28 cellular contexts compared by ENCODE assay signal in the genomic region with DNA sequence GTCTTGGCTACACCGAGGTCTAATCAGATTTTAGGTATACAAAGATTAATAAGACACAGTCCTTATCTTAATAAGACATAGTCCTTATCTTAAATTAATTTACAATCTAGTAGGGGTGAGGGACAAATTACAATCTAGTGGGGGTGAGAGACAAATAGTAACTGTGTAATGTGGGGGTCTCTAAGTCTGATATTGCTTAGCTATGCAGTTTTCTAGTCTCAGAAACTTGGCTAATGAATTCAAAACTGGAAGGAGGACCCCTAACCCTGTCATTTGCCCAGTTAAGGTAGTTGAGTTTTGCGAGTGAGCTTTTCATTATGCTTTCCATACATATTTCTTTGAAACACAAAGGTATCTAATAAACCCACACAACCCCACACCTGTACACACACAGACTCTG.
"Had no signal": no experiment of that assay in that cellular context is flagged by ENCODE, and none has a peak within 500 bp of the region (broad histone marks: within the 10 kb centered on the region; RNA-seq: fewer than 3 reads in every experiment).

No MANE protein-coding gene starts in this region.

- FAIRE-seq: endometrium, endothelial cell of umbilical vein, frontal cortex had no signal

- H3K27me3 ChIP-seq: colonic mucosa, dorsolateral prefrontal cortex, esophagus muscularis mucosa, esophagus squamous epithelium, foreskin keratinocyte, gastrocnemius medialis had no signal

- H3K9me3 ChIP-seq: colonic mucosa, esophagus muscularis mucosa, esophagus squamous epithelium, gastrocnemius medialis, gastroesophageal sphincter, heart left ventricle, heart right ventricle had no signal

- ATAC-seq: effector memory CD8-positive, alpha-beta T cell; esophagus mucosa; foreskin keratinocyte; gastrocnemius medialis; gastroesophageal sphincter; heart left ventricle; heart right ventricle had no signal

- H3K4me2 ChIP-seq: hepatocyte had no signal

- DNase-seq: colonic mucosa; cortex of kidney; dermis blood vessel endothelial cell; dorsolateral prefrontal cortex; effector CD4-positive, alpha-beta T cell; effector CD8-positive, alpha-beta T cell; effector memory CD4-positive, alpha-beta T cell; effector memory CD8-positive, alpha-beta T cell; endodermal cell; erythroblast; esophagus squamous epithelium; foreskin fibroblast; foreskin keratinocyte; foreskin melanocyte; gastrocnemius medialis; glutamatergic neuron; head of caudate nucleus; heart left ventricle; heart right ventricle had no signal

- H3K79me2 ChIP-seq: hepatocyte had no signal

- H2AFZ ChIP-seq: hepatocyte had no signal

- H3K27ac ChIP-seq: colonic mucosa, coronary artery, dorsolateral prefrontal cortex, epithelial cell of prostate, esophagus muscularis mucosa, esophagus squamous epithelium, foreskin keratinocyte, gastrocnemius medialis, gastroesophageal sphincter, heart left ventricle, heart right ventricle, hepatocyte had no signal

- H3K4me1 ChIP-seq: colonic mucosa, esophagus muscularis mucosa, esophagus squamous epithelium, foreskin keratinocyte, gastrocnemius medialis, gastroesophageal sphincter, heart left ventricle, heart right ventricle had no signal

- H3K4me3 ChIP-seq: colonic mucosa, coronary artery, dorsolateral prefrontal cortex, esophagus muscularis mucosa, esophagus squamous epithelium, gastrocnemius medialis, gastroesophageal sphincter, heart left ventricle, heart right ventricle, hepatocyte had no signal

- H3K36me3 ChIP-seq: colonic mucosa, esophagus muscularis mucosa, esophagus squamous epithelium, gastrocnemius medialis, gastroesophageal sphincter, heart left ventricle, heart right ventricle had no signal
